In the genomic region with DNA sequence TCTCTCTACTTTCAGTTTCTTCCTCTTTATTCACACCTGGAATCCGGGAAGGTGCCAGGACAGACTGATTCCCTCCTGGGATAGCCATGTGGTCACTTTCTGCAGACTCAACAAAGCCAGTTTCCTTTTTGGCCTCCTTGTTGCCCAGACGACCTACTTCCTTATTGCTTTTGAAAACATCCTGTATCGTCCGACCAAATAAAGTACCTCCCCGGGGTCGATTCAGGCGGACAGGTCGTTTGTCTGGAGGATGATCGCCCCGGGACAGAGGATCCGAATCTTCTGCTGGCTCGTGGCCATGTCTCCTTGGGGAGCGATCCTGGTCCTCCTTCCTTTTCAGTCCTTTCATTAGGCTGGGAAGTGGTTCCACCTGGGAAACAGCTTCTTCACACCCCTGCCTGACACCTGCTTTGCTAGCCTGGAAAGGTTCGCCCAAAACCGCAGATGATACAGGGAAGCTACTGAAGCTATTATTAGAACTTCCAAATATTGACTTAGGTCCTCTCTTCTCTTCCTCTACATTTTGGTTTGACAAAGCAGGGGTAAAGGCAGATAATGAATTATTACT, we compare ENCODE assay signal across 8 cellular contexts. TPM values are rescaled to one million over a fixed set of nuclear protein-coding genes. Genes with fewer than 3 reads are reported as not detected.
DNase-seq lines count a peak whose midpoint lies in the region; ATAC-seq and TF ChIP-seq lines count a peak whose summit lies in the region.

No MANE protein-coding gene starts in this region.

- H3K9me3 ChIP-seq in HUES6 (ENCODE audit: control insufficient read depth, insufficient read depth, low read depth, low read length): no peaks in the 10 kb centered on the region

- H3K27ac ChIP-seq in C4-2B (peak overlapping the region; percentile 64), HUES6 (ENCODE audit: low read depth, low read length) (no peak overlapping the region)

- peak overlapping the region; percentile 62 for H3K27ac Mint-ChIP-seq in activated CD8-positive, alpha-beta T cell treated with anti-CD3 and anti-CD28 coated beads, Interleukin-2, amount 10 ng/mL, durations not matched to agents 7 days and 5 days
- peak overlapping the region; percentile 27 for H3K27ac Mint-ChIP-seq in mesothelial cell of epicardium

- POLR2A ChIA-PET in activated CD8-positive, alpha-beta T cell treated with anti-CD3 and anti-CD28 coated beads, Interleukin-2, amount 10 ng/mL, durations not matched to agents 7 days and 5 days (lab: Charles Lee): interaction anchor here (0.7 to 2.5 kb wide), 4 partner anchors 13 to 54 kb away, joined by 3 to 8 read pairs (median 3); a partner anchor contains a TSS

- H3K27me3 Mint-ChIP-seq in activated CD8-positive, alpha-beta T cell treated with anti-CD3 and anti-CD28 coated beads, Interleukin-2, amount 10 ng/mL, durations not matched to agents 7 days and 5 days (ENCODE audit: low read depth): no peaks in the 10 kb centered on the region
- H3K27me3 Mint-ChIP-seq in mesothelial cell of epicardium (ENCODE audit: low read depth): no peaks in the 10 kb centered on the region

- TF ChIP-seq CTCF in C4-2B (conservative IDR thresholded peaks at IDR 0.05) (no peak), mesothelial cell of epicardium (IDR thresholded peaks at IDR 0.05; ENCODE audit: unreplicated experiment) (no peak)

- peak overlapping the region; percentile 25 for H3K4me3 ChIP-seq in HUES6 (ENCODE audit: low read depth, low read length)

- H3K36me3 Mint-ChIP-seq in activated CD8-positive, alpha-beta T cell treated with anti-CD3 and anti-CD28 coated beads, Interleukin-2, amount 10 ng/mL, durations not matched to agents 7 days and 5 days (ENCODE audit: low read depth): peaks cover 56% of the 10 kb centered on the region
- H3K36me3 Mint-ChIP-seq in mesothelial cell of epicardium: peaks cover 32% of the 10 kb centered on the region

- CTCF ChIA-PET in activated CD8-positive, alpha-beta T cell treated with anti-CD3 and anti-CD28 coated beads, Interleukin-2, amount 10 ng/mL, durations not matched to agents 7 days and 5 days (lab: Charles Lee): interaction anchor here (0.9 to 3.1 kb wide), 5 partner anchors 9 to 342 kb away, joined by 3 to 21 read pairs (median 4); no protein-coding TSS in a partner anchor

- peak overlapping the region; percentile 95 for H3K4me3 Mint-ChIP-seq in activated CD8-positive, alpha-beta T cell treated with anti-CD3 and anti-CD28 coated beads, Interleukin-2, amount 10 ng/mL, durations not matched to agents 7 days and 5 days
- H3K4me3 Mint-ChIP-seq in mesothelial cell of epicardium: peak overlapping the region; percentile 30

- no peak for TF ChIP-seq POLR2A in GM18505 (IDR thresholded peaks at IDR 0.05; ENCODE audit: borderline replicate concordance, extremely low read depth, insufficient read depth, insufficient read length)

- peaks cover 47% of the 10 kb centered on the region for H3K36me3 ChIP-seq in HUES6 (ENCODE audit: control insufficient read depth, insufficient read depth, low read length)

- DNase-seq in activated CD8-positive, alpha-beta T cell treated with anti-CD3 and anti-CD28 coated beads, Interleukin-2, amount 10 ng/mL, durations not matched to agents 7 days and 5 days: no peak
- DNase-seq in mesothelial cell of epicardium (ENCODE audit: low spot score in 2 of 2, unreplicated experiment in 2 of 2) (no peak), UCSD-AML1 (lab: John Stamatoyannopoulos, UW; ENCODE audit: unreplicated experiment) (no peak)
- DNase-seq in stimulated activated CD4-positive, alpha-beta T cell treated with anti-CD3 and anti-CD28 coated beads, Interleukin-4, amount 100 ng/mL, for 4 hours: no peak

- H3K4me1 ChIP-seq in HUES6 (ENCODE audit: control insufficient read depth, insufficient read depth, low read length): peaks cover 22% of the 10 kb centered on the region

- no peaks in the 10 kb centered on the region for H3K9me3 Mint-ChIP-seq in activated CD8-positive, alpha-beta T cell treated with anti-CD3 and anti-CD28 coated beads, Interleukin-2, amount 10 ng/mL, durations not matched to agents 7 days and 5 days (ENCODE audit: insufficient read depth)
- no peaks in the 10 kb centered on the region for H3K9me3 Mint-ChIP-seq in mesothelial cell of epicardium

- ATAC-seq in activated CD8-positive, alpha-beta T cell treated with anti-CD3 and anti-CD28 coated beads, Interleukin-2, amount 10 ng/mL, durations not matched to agents 7 days and 5 days: no peak
- ATAC-seq in HG02678 (IDR thresholded peaks at IDR 0.05; ENCODE audit: unreplicated experiment): no peak
- no peak for ATAC-seq in GM18505 (IDR thresholded peaks at IDR 0.05; ENCODE audit: unreplicated experiment)

- peaks cover 54% of the 10 kb centered on the region for H3K4me1 Mint-ChIP-seq in activated CD8-positive, alpha-beta T cell treated with anti-CD3 and anti-CD28 coated beads, Interleukin-2, amount 10 ng/mL, durations not matched to agents 7 days and 5 days (ENCODE audit: low read depth)
- peaks cover 36% of the 10 kb centered on the region for H3K4me1 Mint-ChIP-seq in mesothelial cell of epicardium

- no peak overlapping the region for H3K9ac ChIP-seq in HUES6 (ENCODE audit: low read length)

- no peaks in the 10 kb centered on the region for H3K27me3 ChIP-seq in HUES6 (ENCODE audit: control insufficient read depth, insufficient read depth, low read length)

RNA-seq across cellular contexts. Expression of a gene that starts 1.2 kb away (rescaled TPM):
- 100 to 1,000 TPM; 106 to 113 TPM for total RNA-seq in activated CD8-positive, alpha-beta T cell treated with anti-CD3 and anti-CD28 coated beads, Interleukin-2, amount 10 ng/mL, durations not matched to agents 7 days and 5 days
- 138 to 150 TPM (median 139 TPM) in 3 replicates for total RNA-seq in mesothelial cell of epicardium

RNA-seq across cellular contexts. Expression of a gene that starts 2.0 kb away (rescaled TPM):
- total RNA-seq in activated CD8-positive, alpha-beta T cell treated with anti-CD3 and anti-CD28 coated beads, Interleukin-2, amount 10 ng/mL, durations not matched to agents 7 days and 5 days: 10 to 100 TPM; 13.4 to 15.2 TPM
- total RNA-seq in mesothelial cell of epicardium: 17.2 to 18.4 TPM (median 17.7 TPM) in 3 replicates

RNA-seq across cellular contexts. Expression of a gene that starts 39.5 kb away (rescaled TPM):
- 10 to 100 TPM; 59.0 to 65.4 TPM for total RNA-seq in activated CD8-positive, alpha-beta T cell treated with anti-CD3 and anti-CD28 coated beads, Interleukin-2, amount 10 ng/mL, durations not matched to agents 7 days and 5 days
- 20.0 to 20.7 TPM (median 20.7 TPM) in 3 replicates for total RNA-seq in mesothelial cell of epicardium

RNA-seq across cellular contexts. Expression of a gene that starts 39.8 kb away (rescaled TPM):
- total RNA-seq in activated CD8-positive, alpha-beta T cell treated with anti-CD3 and anti-CD28 coated beads, Interleukin-2, amount 10 ng/mL, durations not matched to agents 7 days and 5 days: 10 to 100 TPM; 89.0 to 98.8 TPM
- total RNA-seq in mesothelial cell of epicardium: 32.6 to 42.4 TPM (median 41.8 TPM) in 3 replicates

RNA-seq across cellular contexts. Expression of a gene that starts 55.6 kb away (rescaled TPM):
- total RNA-seq in activated CD8-positive, alpha-beta T cell treated with anti-CD3 and anti-CD28 coated beads, Interleukin-2, amount 10 ng/mL, durations not matched to agents 7 days and 5 days: 10 to 100 TPM; 72.1 to 76.1 TPM
- total RNA-seq in mesothelial cell of epicardium: 78.2 to 85.8 TPM (median 80.6 TPM) in 3 replicates
